Comparison of ENCODE assay signal across 14 cellular contexts in the genomic region with DNA sequence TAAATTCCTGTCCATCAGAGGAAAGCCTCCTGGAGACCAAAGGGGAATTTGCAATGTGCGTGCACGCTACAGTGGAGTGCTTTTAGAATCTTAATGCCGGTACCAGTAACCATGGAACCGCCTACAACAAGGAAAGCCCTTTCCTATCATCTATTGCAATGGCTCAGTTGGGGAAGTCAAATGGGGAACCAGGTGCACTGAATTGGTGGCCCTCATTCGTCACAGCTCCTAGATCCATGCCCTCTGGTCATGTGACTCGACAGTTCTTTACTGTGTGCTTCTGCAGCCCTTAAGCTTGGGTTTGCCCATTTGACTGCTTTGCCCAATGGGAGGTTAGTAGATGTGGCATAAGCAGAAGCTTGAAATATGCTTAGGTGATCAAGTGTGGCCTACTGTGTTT.
A peak's percentile ranks its signal among the peaks of the same experiment; 100 is the strongest.
DNase-seq lines count a peak whose midpoint lies in the region; FAIRE-seq and TF ChIP-seq lines count a peak whose summit lies in the region.
"Had no signal": no experiment of that assay in that cellular context is flagged by ENCODE, and none has a peak within 500 bp of the region (broad histone marks: within the 10 kb centered on the region; RNA-seq: fewer than 3 reads in every experiment).

No MANE protein-coding gene starts in this region.

- intact Hi-C loops in activated CD4-positive, alpha-beta T cell treated with anti-CD3 and anti-CD28 coated beads, Interleukin-2, amount 10 ng/mL, durations not matched to agents 24 days and 14 days (cut with micrococcal nuclease), result loop anchor here (5.0 kb wide), 1 partner anchor 91 kb away; no protein-coding TSS in a partner anchor

- H3K4me2 ChIP-seq in astrocyte (ENCODE audit: low read length), result no peak overlapping the region

- no peak for FAIRE-seq in astrocyte (lab: Jason Lieb, UNC)
- no peak for FAIRE-seq in GM12892 (lab: Jason Lieb, UNC)

- no peaks in the 10 kb centered on the region for H3K27me3 Mint-ChIP-seq in activated CD4-positive, alpha-beta T cell treated with anti-CD3 and anti-CD28 coated beads, Interleukin-2, amount 10 ng/mL, durations not matched to agents 24 days and 14 days
- no peaks in the 10 kb centered on the region for H3K27me3 Mint-ChIP-seq in astrocyte (ENCODE audit: low read depth, unreplicated experiment)

- peaks cover 75% of the 10 kb centered on the region for H3K4me1 Mint-ChIP-seq in activated CD4-positive, alpha-beta T cell treated with anti-CD3 and anti-CD28 coated beads, Interleukin-2, amount 10 ng/mL, durations not matched to agents 24 days and 14 days
- H3K4me1 Mint-ChIP-seq in astrocyte (ENCODE audit: low read depth, unreplicated experiment), result peaks cover 44% of the 10 kb centered on the region

- TF ChIP-seq CTCF in NB4 (IDR thresholded peaks at IDR 0.05; ENCODE audit: low read depth, low read length) (no peak), astrocyte (IDR thresholded peaks at IDR 0.05; ENCODE audit: insufficient read depth, low read depth, low read length) (no peak), neutrophil (IDR thresholded peaks at IDR 0.05) (no peak)

- peaks cover 91% of the 10 kb centered on the region for H4K20me1 ChIP-seq in astrocyte (ENCODE audit: insufficient read depth, low read length)

- H3K4me3 Mint-ChIP-seq in activated CD4-positive, alpha-beta T cell treated with anti-CD3 and anti-CD28 coated beads, Interleukin-2, amount 10 ng/mL, durations not matched to agents 24 days and 14 days, result no peak overlapping the region
- H3K4me3 Mint-ChIP-seq in astrocyte (ENCODE audit: unreplicated experiment), result no peak overlapping the region

- H3K4me3 ChIP-seq in NB4 (ENCODE audit: low read depth, low read length) (no peak overlapping the region), astrocyte (ENCODE audit: insufficient read depth, low read depth, low read length) (no peak overlapping the region), neutrophil (ENCODE audit: low read depth in 1 of 2, low read length in 1 of 2) (peak overlapping the region in 1 of 2 experiments; percentile 28)
- H3K4me3 ChIP-seq: ovary had no signal

- H3K9me3 Mint-ChIP-seq in activated CD4-positive, alpha-beta T cell treated with anti-CD3 and anti-CD28 coated beads, Interleukin-2, amount 10 ng/mL, durations not matched to agents 24 days and 14 days, result no peaks in the 10 kb centered on the region
- no peaks in the 10 kb centered on the region for H3K9me3 Mint-ChIP-seq in astrocyte (ENCODE audit: unreplicated experiment)

- H3K27me3 ChIP-seq in astrocyte (ENCODE audit: insufficient read depth, low read length) (no peaks in the 10 kb centered on the region), neutrophil (no peaks in the 10 kb centered on the region)
- H3K27me3 ChIP-seq: ovary had no signal

- no peak for DNase-seq in activated CD4-positive, alpha-beta T cell treated with anti-CD3 and anti-CD28 coated beads, Interleukin-2, amount 10 ng/mL, durations not matched to agents 24 days and 14 days
- DNase-seq in activated CD4-positive, alpha-beta T cell treated with anti-CD3 and anti-CD28 coated beads for 48 hours, result no peak
- peak; percentile 67 for DNase-seq in NB4 (ENCODE audit: low read depth)
- DNase-seq in astrocyte (ENCODE audit: low read depth), result no peak
- no peak for DNase-seq in GM12892 (ENCODE audit: insufficient read length)
- no peak for DNase-seq in NCI-H2171 treated with DMSO at 0.1 percent for 48 hours (lab: John Stamatoyannopoulos, UW)
- DNase-seq in NCI-H82 (lab: John Stamatoyannopoulos, UW), result no peak
- DNase-seq: ACHN; activated gamma-delta T cell; DMS 273 treated with DMSO at 0.1 percent for 48 hours; effector CD8-positive, alpha-beta T cell; midbrain; ovary had no signal

- H3K9me3 ChIP-seq in astrocyte (ENCODE audit: insufficient read depth, low read depth, low read length), result no peaks in the 10 kb centered on the region
- H3K9me3 ChIP-seq in neutrophil, result no peaks in the 10 kb centered on the region
- H3K9me3 ChIP-seq: ovary had no signal

- no peak for TF ChIP-seq POLR2A in NB4 (IDR thresholded peaks at IDR 0.05; ENCODE audit: extremely low read depth, insufficient read length)
- TF ChIP-seq POLR2A in GM12892 (IDR thresholded peaks at IDR 0.05; ENCODE audit: low read depth, low read length), result no peak

- no peak overlapping the region for H3K9ac ChIP-seq in astrocyte (ENCODE audit: low read length)

- H3K4me1 ChIP-seq in astrocyte (ENCODE audit: insufficient read depth, low read length) (peaks cover 53% of the 10 kb centered on the region), neutrophil (ENCODE audit: control insufficient read depth in 1 of 2, insufficient read depth in 1 of 2, low read depth in 1 of 2, low read length in 1 of 2) (peaks cover 79 to 92% of the 10 kb centered on the region in 2 experiments)

- no peak overlapping the region for H2AFZ ChIP-seq in astrocyte (ENCODE audit: low read depth, low read length)

- peaks cover 19% of the 10 kb centered on the region for H3K36me3 Mint-ChIP-seq in activated CD4-positive, alpha-beta T cell treated with anti-CD3 and anti-CD28 coated beads, Interleukin-2, amount 10 ng/mL, durations not matched to agents 24 days and 14 days (ENCODE audit: low read depth)
- H3K36me3 Mint-ChIP-seq in astrocyte (ENCODE audit: low read depth, unreplicated experiment), result peaks cover 3% of the 10 kb centered on the region

- peak overlapping the region; percentile 88 for H3K27ac Mint-ChIP-seq in activated CD4-positive, alpha-beta T cell treated with anti-CD3 and anti-CD28 coated beads, Interleukin-2, amount 10 ng/mL, durations not matched to agents 24 days and 14 days
- H3K27ac Mint-ChIP-seq in astrocyte (ENCODE audit: unreplicated experiment), result peak overlapping the region; percentile 50

- H3K27ac ChIP-seq in astrocyte (ENCODE audit: low read depth, low read length) (no peak overlapping the region), neutrophil (peak overlapping the region; percentile 86)
- H3K27ac ChIP-seq: ovary had no signal

- H3K36me3 ChIP-seq in astrocyte (ENCODE audit: insufficient read depth, low read length) (no peaks in the 10 kb centered on the region), neutrophil (no peaks in the 10 kb centered on the region)
- H3K36me3 ChIP-seq: ovary had no signal

- peaks cover 47% of the 10 kb centered on the region for H3K79me2 ChIP-seq in astrocyte (ENCODE audit: insufficient read depth, low read length)
